ENCODE assay signal across 14 cellular contexts in genomic region chr14:103301512-103302197, GRCh38. TPM values are rescaled to one million over a fixed set of nuclear protein-coding genes. Genes with fewer than 3 reads are reported as not detected.
A peak's percentile ranks its signal among the peaks of the same experiment; 100 is the strongest.
DNase-seq lines count a peak whose midpoint lies in the region; ATAC-seq, FAIRE-seq and TF ChIP-seq lines count a peak whose summit lies in the region.
"Had no signal": no experiment of that assay in that cellular context is flagged by ENCODE, and none has a peak within 500 bp of the region (broad histone marks: within the 10 kb centered on the region; RNA-seq: fewer than 3 reads in every experiment).

No MANE protein-coding gene starts in this region.

- no peak for TF ChIP-seq POLR2A in H54 (IDR thresholded peaks at IDR 0.05; ENCODE audit: low read depth, low read length)

- FAIRE-seq in H54 (lab: Jason Lieb, UNC) = peak; percentile 95
- FAIRE-seq in bronchial epithelial cell (lab: Jason Lieb, UNC) = no peak

- H3K27me3 ChIP-seq in bronchial epithelial cell (ENCODE audit: control insufficient read depth, insufficient read depth, low read length) = no peaks in the 10 kb centered on the region
- H3K27me3 ChIP-seq: Peyer's patch had no signal

- DNase-seq in H54 (ENCODE audit: insufficient read length, low spot score) (peak; percentile 71), NCI-H226 (peak; percentile 42), bronchial epithelial cell (ENCODE audit: low read depth) (peak; percentile 32), omental fat pad (ENCODE audit: low spot score) (no peak), iPS-NIHi11 (ENCODE audit: low spot score) (no peak)
- no peak for DNase-seq in stimulated activated naive CD4-positive, alpha-beta T cell treated with Interleukin-2 at 50 U/mL for 16 hours (lab: John Stamatoyannopoulos, UW)
- DNase-seq in activated CD4-positive, alpha-beta T cell treated with anti-CD3 and anti-CD28 coated beads for 4 hours = no peak
- DNase-seq: CD8-positive, alpha-beta memory T cell; H9; NCI-H1436 treated with DMSO at 0.1 percent for 48 hours; NCI-H446; SHP77 treated with DMSO at 0.1 percent for 48 hours; SW 1271 had no signal

- H3K4me3 ChIP-seq in bronchial epithelial cell (ENCODE audit: low read depth, low read length) = no peak overlapping the region
- H3K4me3 ChIP-seq: Peyer's patch had no signal

- ATAC-seq in omental fat pad (ENCODE audit: low FRiP score) = peak; percentile 79

- no peak for TF ChIP-seq CTCF in bronchial epithelial cell (IDR thresholded peaks at IDR 0.05; ENCODE audit: insufficient read depth, low read length, severe bottlenecking)
- no peak for TF ChIP-seq CTCF in omental fat pad (IDR thresholded peaks at IDR 0.05)

- H3K36me3 ChIP-seq in bronchial epithelial cell (ENCODE audit: control insufficient read depth, insufficient read depth, low read length) = no peaks in the 10 kb centered on the region
- H3K36me3 ChIP-seq: Peyer's patch had no signal

RNA-seq across cellular contexts. Expression of gene EIF5, which starts 32.4 kb away (rescaled TPM):
- 133 and 180 TPM in 2 replicates for total RNA-seq in bronchial epithelial cell
- total RNA-seq in omental fat pad = 100 to 1,000 TPM; 157 to 399 (median 292) TPM

Comparison
In these comparisons a context has a peak if more than half of its experiments do, and no peak if none do; other contexts are left out.
1. DNase-seq: peak in H54 (single experiment), NCI-H226 (single experiment) and bronchial epithelial cell (single experiment); none in omental fat pad (single experiment), stimulated activated naive CD4-positive, alpha-beta T cell treated with Interleukin-2 at 50 U/mL for 16 hours (single experiment), activated CD4-positive, alpha-beta T cell treated with anti-CD3 and anti-CD28 coated beads for 4 hours (0 of 2) and iPS-NIHi11 (single experiment).